27 cellular contexts compared by ENCODE assay signal in the genomic region with DNA sequence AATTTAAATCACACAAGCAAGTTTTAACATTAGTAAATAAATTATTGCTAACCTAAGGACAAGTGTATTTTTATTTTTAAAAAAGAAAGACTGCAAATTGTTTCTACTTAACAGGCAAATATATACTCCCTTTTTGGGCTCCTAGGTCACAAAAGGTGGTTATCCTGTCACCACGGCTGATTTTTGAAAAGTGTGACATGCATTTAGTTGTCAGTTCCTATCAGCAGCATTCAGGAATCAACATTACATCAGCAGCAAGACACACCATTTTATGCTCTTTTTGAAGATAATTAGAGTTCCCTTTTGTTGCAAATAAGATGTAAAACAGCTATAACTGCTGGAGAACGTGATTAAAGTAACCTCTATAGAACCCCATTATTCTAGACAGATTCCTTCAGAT.
"Had no signal": no experiment of that assay in that cellular context is flagged by ENCODE, and none has a peak within 500 bp of the region (broad histone marks: within the 10 kb centered on the region; RNA-seq: fewer than 3 reads in every experiment).

No MANE protein-coding gene starts in this region.

- H3K9me3 ChIP-seq: testis, thoracic aorta, thyroid gland, transverse colon, upper lobe of right lung, uterus, vagina had no signal

- H3K27me3 ChIP-seq: stomach, suprapubic skin, testis, thyroid gland, tibial artery, tibial nerve, transverse colon, upper lobe of left lung, upper lobe of right lung, uterus, vagina had no signal

- H3K36me3 ChIP-seq: stomach, suprapubic skin, thoracic aorta, thyroid gland, tibial artery, tibial nerve, transverse colon, upper lobe of left lung, upper lobe of right lung, uterus, vagina had no signal

- H3K27ac ChIP-seq: stomach, suprapubic skin, testis, thoracic aorta, thyroid gland, tibial artery, tibial nerve, transverse colon, upper lobe of left lung, upper lobe of right lung, uterus, vagina had no signal

- H3K4me1 Mint-ChIP-seq: stimulated activated effector memory CD8-positive, alpha-beta T cell treated with anti-CD3 and anti-CD28 coated beads, Interleukin-12 subunit alpha, Interleukin-12 subunit beta, amount 100 ng/mL, for 72 hours; stimulated activated memory B cell treated with anti-CD40 and anti-IgM and Interleukin-4, amounts not matched to agents 10 μg/mL and 1 μg/mL and 100 μg/mL, for 72 hours; stimulated activated naive B cell treated with anti-CD40 and anti-IgM and Interleukin-4, amounts not matched to agents 10 μg/mL and 1 μg/mL and 100 μg/mL, for 72 hours had no signal

- H3K27me3 Mint-ChIP-seq: stimulated activated memory B cell treated with anti-CD40 and anti-IgM and Interleukin-4, amounts not matched to agents 10 μg/mL and 1 μg/mL and 100 μg/mL, for 72 hours; stimulated activated naive B cell treated with anti-CD40 and anti-IgM and Interleukin-4, amounts not matched to agents 10 μg/mL and 1 μg/mL and 100 μg/mL, for 72 hours; stimulated activated naive CD8-positive, alpha-beta T cell treated with anti-CD3 and anti-CD28 coated beads, Interleukin-15, Interleukin-2, amounts not matched to agents 100 ng/mL and 50 ng/mL, for 24 hours; type B pancreatic cell had no signal

- H3K9me3 Mint-ChIP-seq: stimulated activated effector memory CD8-positive, alpha-beta T cell treated with anti-CD3 and anti-CD28 coated beads, Interleukin-12 subunit alpha, Interleukin-12 subunit beta, amount 100 ng/mL, for 72 hours; stimulated activated memory B cell treated with anti-CD40 and anti-IgM and Interleukin-4, amounts not matched to agents 10 μg/mL and 1 μg/mL and 100 μg/mL, for 72 hours; stimulated activated naive CD8-positive, alpha-beta T cell treated with anti-CD3 and anti-CD28 coated beads, Interleukin-15, Interleukin-2, amounts not matched to agents 100 ng/mL and 50 ng/mL, for 24 hours; type B pancreatic cell had no signal

- H3K4me3 Mint-ChIP-seq: stimulated activated effector memory CD8-positive, alpha-beta T cell treated with anti-CD3 and anti-CD28 coated beads, Interleukin-12 subunit alpha, Interleukin-12 subunit beta, amount 100 ng/mL, for 72 hours; stimulated activated memory B cell treated with anti-CD40 and anti-IgM and Interleukin-4, amounts not matched to agents 10 μg/mL and 1 μg/mL and 100 μg/mL, for 72 hours; stimulated activated naive B cell treated with anti-CD40 and anti-IgM and Interleukin-4, amounts not matched to agents 10 μg/mL and 1 μg/mL and 100 μg/mL, for 72 hours; stimulated activated naive CD8-positive, alpha-beta T cell treated with anti-CD3 and anti-CD28 coated beads, Interleukin-15, Interleukin-2, amounts not matched to agents 100 ng/mL and 50 ng/mL, for 24 hours; type B pancreatic cell had no signal

- DNase-seq: stimulated activated CD4-positive, alpha-beta T cell treated with anti-CD3 and anti-CD28 coated beads, Interleukin-2, amount 100 ng/mL, for 48 hours; stimulated activated CD4-positive, alpha-beta T cell treated with anti-CD3 and anti-CD28 coated beads, Interleukin-4, amount 100 ng/mL, for 1 hour; stimulated activated CD4-positive, alpha-beta T cell treated with anti-CD3 and anti-CD28 coated beads, Interleukin-4, amount 100 ng/mL, for 24 hours; stimulated activated CD4-positive, alpha-beta T cell treated with anti-CD3 and anti-CD28 coated beads, Interleukin-4, amount 100 ng/mL, for 4 hours; stimulated activated CD8-positive, alpha-beta memory T cell treated with anti-CD3 and anti-CD28 coated beads, Interleukin-4, amount 100 ng/mL, for 48 hours; stimulated activated naive B cell treated with anti-CD40 and anti-IgM and Interleukin-4, amounts not matched to agents 10 μg/mL and 1 μg/mL and 100 μg/mL, for 72 hours; stimulated activated naive CD4-positive, alpha-beta T cell; stimulated activated naive CD4-positive, alpha-beta T cell treated with Interleukin-2 at 50 U/mL for 16 hours; stimulated activated naive CD8-positive, alpha-beta T cell treated with anti-CD3 and anti-CD28 coated beads, Interleukin-15, Interleukin-2, amounts not matched to agents 100 U/mL and 50 U/mL, for 24 hours; stomach; substantia nigra; testis; thyroid gland; tibial artery; transverse colon; trophoblast cell; upper lobe of left lung; upper lobe of right lung; uterus had no signal

- ATAC-seq: stimulated activated effector memory CD8-positive, alpha-beta T cell treated with anti-CD3 and anti-CD28 coated beads, Interleukin-12 subunit alpha, Interleukin-12 subunit beta, amount 100 ng/mL, for 72 hours; stimulated activated memory B cell treated with anti-CD40 and anti-IgM and Interleukin-4, amounts not matched to agents 10 μg/mL and 1 μg/mL and 100 μg/mL, for 72 hours; stimulated activated naive B cell treated with anti-CD40 and anti-IgM and Interleukin-4, amounts not matched to agents 10 μg/mL and 1 μg/mL and 100 μg/mL, for 72 hours; stimulated activated naive CD8-positive, alpha-beta T cell treated with anti-CD3 and anti-CD28 coated beads, Interleukin-15, Interleukin-2, amounts not matched to agents 100 U/mL and 50 U/mL, for 24 hours; upper lobe of right lung had no signal

- H3K4me3 ChIP-seq: stomach, suprapubic skin, testis, thoracic aorta, thyroid gland, tibial artery, tibial nerve, transverse colon, upper lobe of left lung, upper lobe of right lung, uterus, vagina had no signal

- H3K27ac Mint-ChIP-seq: stimulated activated effector memory CD8-positive, alpha-beta T cell treated with anti-CD3 and anti-CD28 coated beads, Interleukin-12 subunit alpha, Interleukin-12 subunit beta, amount 100 ng/mL, for 72 hours; stimulated activated memory B cell treated with anti-CD40 and anti-IgM and Interleukin-4, amounts not matched to agents 10 μg/mL and 1 μg/mL and 100 μg/mL, for 72 hours; stimulated activated naive B cell treated with anti-CD40 and anti-IgM and Interleukin-4, amounts not matched to agents 10 μg/mL and 1 μg/mL and 100 μg/mL, for 72 hours; stimulated activated naive CD8-positive, alpha-beta T cell treated with anti-CD3 and anti-CD28 coated beads, Interleukin-15, Interleukin-2, amounts not matched to agents 100 ng/mL and 50 ng/mL, for 24 hours; type B pancreatic cell had no signal
